In genomic region chr7:12834782-12835181, GRCh38 we compare ENCODE assay signal across 33 cellular contexts.
"Had no signal": no experiment of that assay in that cellular context is flagged by ENCODE, and none has a peak within 500 bp of the region (broad histone marks: within the 10 kb centered on the region; RNA-seq: fewer than 3 reads in every experiment).

No MANE protein-coding gene starts in this region.

- H3K4me3 ChIP-seq: adrenal gland, ascending aorta, body of pancreas, breast epithelium, cardiac muscle cell had no signal

- H3K36me3 ChIP-seq: adrenal gland, ascending aorta, brain microvascular endothelial cell, breast epithelium, cardiac muscle cell had no signal

- H3K27me3 ChIP-seq: adrenal gland, ascending aorta, body of pancreas, brain microvascular endothelial cell, breast epithelium, cardiac muscle cell had no signal

- ATAC-seq: activated naive CD4-positive, alpha-beta T cell treated with anti-CD3 and anti-CD28 coated beads, Interleukin-2, amount 50 U/mL, for 72 hours; activated naive CD8-positive, alpha-beta T cell treated with anti-CD3 and anti-CD28 coated beads, Interleukin-2, amount 50 U/mL, for 24 hours; activated T-cell treated with anti-CD3 and anti-CD28 coated beads, Interleukin-2, amount 50 U/mL, for 4 hours; activated T-cell treated with anti-CD3 and anti-CD28 coated beads, Interleukin-2, amount 50 U/mL, for 72 hours; activated T-helper 17 cell treated with anti-CD3 and anti-CD28 coated beads, Interleukin-2, amount 50 U/mL, for 72 hours; body of pancreas had no signal

- H3K27ac ChIP-seq: adrenal gland, ascending aorta, body of pancreas, brain microvascular endothelial cell, breast epithelium, cardiac muscle cell had no signal

- FAIRE-seq: astrocyte, bronchial epithelial cell had no signal

- H3K4me1 ChIP-seq: adrenal gland, ascending aorta, breast epithelium had no signal

- H3K9me3 ChIP-seq: adrenal gland, body of pancreas had no signal

- DNase-seq: activated effector memory CD4-positive, alpha-beta T cell treated with anti-CD3 and anti-CD28 coated beads, Interleukin-2, amount 50 U/mL, for 16 hours; activated effector memory CD4-positive, alpha-beta T cell treated with Interleukin-2 at 50 U/mL for 16 hours; activated gamma-delta T cell; activated gamma-delta T cell treated with Interleukin-2 at 50 U/mL for 16 hours; activated naive CD4-positive, alpha-beta T cell; activated naive CD4-positive, alpha-beta T cell treated with anti-CD3 and anti-CD28 coated beads for 36 hours; activated naive CD4-positive, alpha-beta T cell treated with anti-CD3 and anti-CD28 coated beads, Interleukin-2, amount 10 ng/mL, durations not matched to agents 7 days and 5 days; activated naive CD4-positive, alpha-beta T cell treated with anti-CD3 and anti-CD28 coated beads, Interleukin-2, amount 50 U/mL, for 16 hours; activated naive CD4-positive, alpha-beta T cell treated with Interleukin-2 at 50 U/mL for 16 hours; activated naive CD8-positive, alpha-beta T cell treated with anti-CD3 and anti-CD28 coated beads for 36 hours; activated naive CD8-positive, alpha-beta T cell treated with anti-CD3 and anti-CD28 coated beads, Interleukin-2, amount 10 ng/mL, durations not matched to agents 7 days and 5 days; activated naive CD8-positive, alpha-beta T cell treated with anti-CD3 and anti-CD28 coated beads, Interleukin-2, amount 50 U/mL, for 24 hours; activated T-cell treated with anti-CD3 and anti-CD28 coated beads, Interleukin-2, amount 50 U/mL, for 24 hours; activated T-cell treated with anti-CD3 and anti-CD28 coated beads, Interleukin-2, amount 50 U/mL, for 4 hours; activated T-cell treated with anti-CD3 and anti-CD28 coated beads, Interleukin-2, amount 50 U/mL, for 48 hours; activated T-cell treated with anti-CD3 and anti-CD28 coated beads, Interleukin-2, amount 50 U/mL, for 72 hours; adrenal gland; amniotic stem cell; amygdala; anterior cingulate cortex; aorta; body of pancreas; brain microvascular endothelial cell; caudate nucleus; central memory CD4-positive, alpha-beta T cell; cerebellar nuclear complex had no signal
